7 cellular contexts compared by ENCODE assay signal in genomic region chr5:119217183-119217582, GRCh38.
"Had no signal": no experiment of that assay in that cellular context is flagged by ENCODE, and none has a peak within 500 bp of the region (broad histone marks: within the 10 kb centered on the region; RNA-seq: fewer than 3 reads in every experiment).

No MANE protein-coding gene starts in this region.

- ATAC-seq: GM12878 had no signal

- DNase-seq: GDM1, GF-D8 had no signal

- FAIRE-seq: GM12878, GM12891, GM12892, GM18507, GM19239 had no signal
